In the genomic region with DNA sequence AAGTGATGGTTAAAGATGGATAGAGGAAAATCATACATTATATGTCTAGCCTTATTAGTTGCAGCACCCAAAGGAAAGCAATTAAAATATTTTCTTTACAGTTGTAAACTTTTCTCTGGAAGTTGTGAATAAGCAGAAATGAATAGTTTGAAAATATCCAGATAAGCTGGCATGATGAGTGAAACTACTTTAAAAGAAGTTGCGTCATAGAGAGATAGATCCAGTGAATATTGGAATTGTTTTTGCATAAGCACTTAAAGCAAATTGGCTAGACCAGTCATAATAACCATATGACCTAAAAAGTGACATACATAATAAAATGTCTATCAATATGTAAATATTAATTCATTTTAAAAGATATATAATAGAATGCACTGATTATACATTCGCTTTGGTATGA, we compare ENCODE assay signal across 7 cellular contexts.
"Had no signal": no experiment of that assay in that cellular context is flagged by ENCODE, and none has a peak within 500 bp of the region (broad histone marks: within the 10 kb centered on the region; RNA-seq: fewer than 3 reads in every experiment).

No MANE protein-coding gene starts in this region.

- H3K4me3 ChIP-seq: GM23248 had no signal

- H3K27me3 Mint-ChIP-seq: IgD-negative memory B cell had no signal

- H3K4me3 Mint-ChIP-seq: IgD-negative memory B cell had no signal

- H3K9ac ChIP-seq: GM23248, KMS-11 had no signal

- DNase-seq: GM23248, H7, HCEC 1CT, Karpas-422, KBM-7 had no signal

- H3K27ac Mint-ChIP-seq: IgD-negative memory B cell had no signal

- H3K4me2 ChIP-seq: KMS-11 had no signal

- H3K27ac ChIP-seq: GM23248, KMS-11 had no signal

- H3K4me1 Mint-ChIP-seq: IgD-negative memory B cell had no signal

- H3K9me3 Mint-ChIP-seq: IgD-negative memory B cell had no signal

- H3K36me3 Mint-ChIP-seq: IgD-negative memory B cell had no signal

- H2AFZ ChIP-seq: GM23248 had no signal
